Comparison of ENCODE assay signal across 1 cellular context in the genomic region with DNA sequence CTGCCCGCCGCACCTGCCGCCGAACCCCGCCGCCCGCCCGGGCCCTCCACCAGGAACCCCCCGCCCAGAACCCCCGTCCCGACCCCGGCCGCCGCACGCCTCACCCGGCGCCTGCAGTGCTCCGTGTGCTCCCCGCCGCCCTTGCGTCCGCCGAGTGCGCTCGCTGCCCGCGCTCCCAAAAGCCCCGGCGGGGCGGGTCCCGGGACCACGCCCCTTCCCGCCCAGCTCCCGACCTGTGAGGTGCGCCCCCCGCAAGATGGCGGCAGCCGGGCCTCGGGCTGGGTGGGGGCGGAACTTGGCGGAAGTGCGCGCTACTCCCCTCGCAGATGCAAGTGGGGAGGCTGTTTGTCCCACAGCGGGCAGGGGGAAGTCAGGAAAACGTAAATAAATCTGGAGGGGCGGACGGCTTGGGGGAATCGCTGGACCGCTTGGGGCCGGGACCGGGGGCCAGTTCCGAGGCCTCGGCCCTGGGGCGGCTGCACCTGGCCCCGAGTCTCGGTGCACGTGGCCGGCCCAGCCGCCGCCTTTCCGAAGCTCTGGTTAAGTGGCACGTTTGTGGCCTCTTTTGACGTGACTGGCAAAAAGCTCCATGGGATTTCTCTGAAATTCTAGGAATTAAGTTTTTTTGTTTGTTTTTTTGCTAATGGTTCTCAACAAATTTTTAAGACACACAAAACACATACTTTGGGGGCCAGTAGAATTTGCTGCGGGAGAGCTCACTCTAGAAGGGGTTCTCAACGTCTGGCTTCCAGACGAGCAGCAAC.
TF ChIP-seq lines count a peak whose summit lies in the region.

Gene EZR, minus strand, starts transcription at position 156 of the 764 bp plus-strand sequence. CDS start 1,275 bp downstream, outside the sequence.

TF ChIP-seq in HepG2, 621 proteins besides CTCF, POLR2A, EP300 and RAD21 (continued from another document and continues in another):
- no peak for TF ChIP-seq KIAA2018 (CRISPR knock-in tag; IDR thresholded peaks at IDR 0.05; ENCODE audit: borderline replicate concordance)
- no peak for TF ChIP-seq NR2F6 (IDR thresholded peaks at IDR 0.05)
- TF ChIP-seq NR2F6 (CRISPR knock-in tag; IDR thresholded peaks at IDR 0.05): peak; percentile 33; the same call in 1 of the 2 replicates
- peak; percentile 79; the same call in 1 of the 2 replicates for TF ChIP-seq DZIP1 (CRISPR knock-in tag; IDR thresholded peaks at IDR 0.05)
- peak; percentile 38 for TF ChIP-seq XRCC5 (optimal IDR thresholded peaks at IDR 0.05; ENCODE audit: low read length)
- no peak for TF ChIP-seq JUNB (CRISPR knock-in tag; IDR thresholded peaks at IDR 0.05; ENCODE audit: borderline replicate concordance)
- no peak for TF ChIP-seq TCF7 (IDR thresholded peaks at IDR 0.05; ENCODE audit: low read depth)
- TF ChIP-seq ZNF350 (CRISPR knock-in tag; IDR thresholded peaks at IDR 0.05; ENCODE audit: borderline replicate concordance, low read depth): peak; percentile 87
- peak; percentile 78; the same call in 1 of the 2 replicates for TF ChIP-seq TBX2 (CRISPR knock-in tag; IDR thresholded peaks at IDR 0.05; ENCODE audit: borderline replicate concordance)
- no peak for TF ChIP-seq THAP7 (CRISPR knock-in tag; IDR thresholded peaks at IDR 0.05)
- 0 out of 2 replicates have a peak, but pooled peaks have one; percentile 57 for TF ChIP-seq ZNF235 (CRISPR knock-in tag; IDR thresholded peaks at IDR 0.05; ENCODE audit: borderline replicate concordance)
- TF ChIP-seq ZNF605 (CRISPR knock-in tag; IDR thresholded peaks at IDR 0.05): peak; percentile 86
- TF ChIP-seq BRCA1 (CRISPR knock-in tag; IDR thresholded peaks at IDR 0.05): peak; percentile 72
- TF ChIP-seq ZNF609 (CRISPR knock-in tag; IDR thresholded peaks at IDR 0.05; ENCODE audit: borderline replicate concordance): peak; percentile 55; the same call in 1 of the 2 replicates
- 0 out of 2 replicates have a peak, but pooled peaks have one; percentile 47 for TF ChIP-seq SRY (CRISPR knock-in tag; IDR thresholded peaks at IDR 0.05)
- TF ChIP-seq, protein P1, sequence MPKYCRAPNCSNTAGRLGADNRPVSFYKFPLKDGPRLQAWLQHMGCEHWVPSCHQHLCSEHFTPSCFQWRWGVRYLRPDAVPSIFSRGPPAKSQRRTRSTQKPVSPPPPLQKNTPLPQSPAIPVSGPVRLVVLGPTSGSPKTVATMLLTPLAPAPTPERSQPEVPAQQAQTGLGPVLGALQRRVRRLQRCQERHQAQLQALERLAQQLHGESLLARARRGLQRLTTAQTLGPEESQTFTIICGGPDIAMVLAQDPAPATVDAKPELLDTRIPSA (CRISPR knock-in tag; IDR thresholded peaks at IDR 0.05; ENCODE audit: borderline replicate concordance): no peak
- no peak for TF ChIP-seq KAT7 (CRISPR knock-in tag; IDR thresholded peaks at IDR 0.05; ENCODE audit: borderline replicate concordance)
- TF ChIP-seq ZBTB8A (CRISPR knock-in tag; IDR thresholded peaks at IDR 0.05; ENCODE audit: borderline replicate concordance, low read depth): peak; percentile 50; the same call in 1 of the 2 replicates
- peak; percentile 76 for TF ChIP-seq ELF1 (CRISPR knock-in tag; IDR thresholded peaks at IDR 0.05)
- peak; percentile 94 for TF ChIP-seq ZSCAN12 (CRISPR knock-in tag; IDR thresholded peaks at IDR 0.05)
- TF ChIP-seq, protein P2, sequence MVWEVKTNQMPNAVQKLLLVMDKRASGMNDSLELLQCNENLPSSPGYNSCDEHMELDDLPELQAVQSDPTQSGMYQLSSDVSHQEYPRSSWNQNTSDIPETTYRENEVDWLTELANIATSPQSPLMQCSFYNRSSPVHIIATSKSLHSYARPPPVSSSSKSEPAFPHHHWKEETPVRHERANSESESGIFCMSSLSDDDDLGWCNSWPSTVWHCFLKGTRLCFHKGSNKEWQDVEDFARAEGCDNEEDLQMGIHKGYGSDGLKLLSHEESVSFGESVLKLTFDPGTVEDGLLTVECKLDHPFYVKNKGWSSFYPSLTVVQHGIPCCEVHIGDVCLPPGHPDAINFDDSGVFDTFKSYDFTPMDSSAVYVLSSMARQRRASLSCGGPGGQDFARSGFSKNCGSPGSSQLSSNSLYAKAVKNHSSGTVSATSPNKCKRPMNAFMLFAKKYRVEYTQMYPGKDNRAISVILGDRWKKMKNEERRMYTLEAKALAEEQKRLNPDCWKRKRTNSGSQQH (CRISPR knock-in tag; IDR thresholded peaks at IDR 0.05; ENCODE audit: low read depth): no peak; the same call in 1 of the 2 replicates
- TF ChIP-seq KDM4B (CRISPR knock-in tag; IDR thresholded peaks at IDR 0.05): no peak
- no peak for TF ChIP-seq ZNF7 (CRISPR knock-in tag; IDR thresholded peaks at IDR 0.05)
- TF ChIP-seq NFE2L2 (IDR thresholded peaks at IDR 0.05; ENCODE audit: low read length): no peak
- peak; percentile 49; the same call in 1 of the 2 replicates for TF ChIP-seq ZNF224 (CRISPR knock-in tag; IDR thresholded peaks at IDR 0.05)
- TF ChIP-seq ZNF710 (CRISPR knock-in tag; IDR thresholded peaks at IDR 0.05; ENCODE audit: borderline replicate concordance): peak; percentile 70; the same call in 1 of the 2 replicates
- TF ChIP-seq, protein P3, sequence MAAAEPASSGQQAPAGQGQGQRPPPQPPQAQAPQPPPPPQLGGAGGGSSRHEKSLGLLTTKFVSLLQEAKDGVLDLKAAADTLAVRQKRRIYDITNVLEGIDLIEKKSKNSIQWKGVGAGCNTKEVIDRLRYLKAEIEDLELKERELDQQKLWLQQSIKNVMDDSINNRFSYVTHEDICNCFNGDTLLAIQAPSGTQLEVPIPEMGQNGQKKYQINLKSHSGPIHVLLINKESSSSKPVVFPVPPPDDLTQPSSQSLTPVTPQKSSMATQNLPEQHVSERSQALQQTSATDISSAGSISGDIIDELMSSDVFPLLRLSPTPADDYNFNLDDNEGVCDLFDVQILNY (CRISPR knock-in tag; conservative IDR thresholded peaks at IDR 0.05): 0 out of 2 replicates have a peak, but pooled peaks have one; percentile 27
